In genomic region chr2:113124984-113125855, GRCh38 we compare ENCODE assay signal across 1 cellular context.
TF ChIP-seq lines count a peak whose summit lies in the region.

No MANE protein-coding gene starts in this region.

TF ChIP-seq in HepG2, 621 proteins besides CTCF, POLR2A, EP300 and RAD21 (continued from another document and continues in another):
- no peak for TF ChIP-seq ARID3A (IDR thresholded peaks at IDR 0.05; ENCODE audit: low read depth, low read length)
- TF ChIP-seq AFF4 (CRISPR knock-in tag; IDR thresholded peaks at IDR 0.05): no peak
- TF ChIP-seq ZSCAN20 (CRISPR knock-in tag; IDR thresholded peaks at IDR 0.05; ENCODE audit: borderline replicate concordance): no peak
- no peak; the same call in 1 of the 2 replicates for TF ChIP-seq SMARCC2 (IDR thresholded peaks at IDR 0.05)
- no peak for TF ChIP-seq ATF1 (CRISPR knock-in tag; IDR thresholded peaks at IDR 0.05)
- no peak for TF ChIP-seq MLXIP (CRISPR knock-in tag; IDR thresholded peaks at IDR 0.05; ENCODE audit: borderline replicate concordance)
- TF ChIP-seq ZNF275 (CRISPR knock-in tag; IDR thresholded peaks at IDR 0.05; ENCODE audit: borderline replicate concordance): no peak
- no peak for TF ChIP-seq TRIM22 (IDR thresholded peaks at IDR 0.05)
- no peak for TF ChIP-seq POLR2G (IDR thresholded peaks at IDR 0.05; ENCODE audit: low read depth, low read length)
- peak; percentile 65; the same call in 1 of the 2 replicates for TF ChIP-seq FOSL1 (CRISPR knock-in tag; IDR thresholded peaks at IDR 0.05; ENCODE audit: borderline replicate concordance)
- no peak for TF ChIP-seq NFE2L2 (IDR thresholded peaks at IDR 0.05; ENCODE audit: low read length)
- TF ChIP-seq HOMEZ (CRISPR knock-in tag; IDR thresholded peaks at IDR 0.05; ENCODE audit: low read depth): peak; percentile 7; the same call in 1 of the 2 replicates
- no peak for TF ChIP-seq HNF1B (CRISPR knock-in tag; IDR thresholded peaks at IDR 0.05)
- TF ChIP-seq NR0B2 (CRISPR knock-in tag; IDR thresholded peaks at IDR 0.05): no peak
- 0 out of 2 replicates have a peak, but pooled peaks have one; percentile 39 for TF ChIP-seq IRX3 (CRISPR knock-in tag; IDR thresholded peaks at IDR 0.05; ENCODE audit: borderline replicate concordance, low read depth)
- 0 out of 2 replicates have a peak, but pooled peaks have one; percentile 38 for TF ChIP-seq MLX (CRISPR knock-in tag; IDR thresholded peaks at IDR 0.05)
- TF ChIP-seq CC2D1A (CRISPR knock-in tag; IDR thresholded peaks at IDR 0.05): 0 out of 2 replicates have a peak, but pooled peaks have one; percentile 33
- no peak for TF ChIP-seq ZKSCAN1 (IDR thresholded peaks at IDR 0.05; ENCODE audit: low read length)
- TF ChIP-seq HMGXB4 (CRISPR knock-in tag; IDR thresholded peaks at IDR 0.05; ENCODE audit: borderline replicate concordance in 1 of 2, low read depth in 1 of 2): peak in 1 of 2 experiments; percentile 26; a peak in 1 of 4 replicates
- no peak for TF ChIP-seq ZNF770 (CRISPR knock-in tag; IDR thresholded peaks at IDR 0.05)
- no peak for TF ChIP-seq FOXO4 (CRISPR knock-in tag; conservative IDR thresholded peaks at IDR 0.05)
- no peak for TF ChIP-seq TEF (CRISPR knock-in tag; IDR thresholded peaks at IDR 0.05)
- no peak for TF ChIP-seq ZNF710 (CRISPR knock-in tag; IDR thresholded peaks at IDR 0.05; ENCODE audit: borderline replicate concordance)
- TF ChIP-seq MTF1 (CRISPR knock-in tag; IDR thresholded peaks at IDR 0.05): no peak
